Comparison of ENCODE assay signal across 8 cellular contexts in genomic region chr1:32361674-32362473, GRCh38. TPM values are rescaled to one million over a fixed set of nuclear protein-coding genes. Genes with fewer than 3 reads are reported as not detected.
DNase-seq lines count a peak whose midpoint lies in the region; ATAC-seq and TF ChIP-seq lines count a peak whose summit lies in the region.

No MANE protein-coding gene starts in this region.

- peaks cover 32% of the 10 kb centered on the region for H3K36me3 Mint-ChIP-seq in effector memory CD8-positive, alpha-beta T cell (ENCODE audit: insufficient read depth)
- H3K36me3 Mint-ChIP-seq in stimulated activated naive B cell treated with anti-CD40 and anti-IgM and Interleukin-4, amounts not matched to agents 10 μg/mL and 1 μg/mL and 100 μg/mL, for 72 hours = peaks cover 16 to 40% of the 10 kb centered on the region in 2 donors

- peaks cover 0 to 9% of the 10 kb centered on the region in 2 donors for H3K27me3 Mint-ChIP-seq in effector memory CD8-positive, alpha-beta T cell
- peaks cover 0 to 5% of the 10 kb centered on the region in 2 donors for H3K27me3 Mint-ChIP-seq in stimulated activated naive B cell treated with anti-CD40 and anti-IgM and Interleukin-4, amounts not matched to agents 10 μg/mL and 1 μg/mL and 100 μg/mL, for 72 hours

- no peaks in the 10 kb centered on the region for H3K9me3 Mint-ChIP-seq in effector memory CD8-positive, alpha-beta T cell
- no peaks in the 10 kb centered on the region for H3K9me3 Mint-ChIP-seq in stimulated activated naive B cell treated with anti-CD40 and anti-IgM and Interleukin-4, amounts not matched to agents 10 μg/mL and 1 μg/mL and 100 μg/mL, for 72 hours

- no peak overlapping the region for H3K27ac ChIP-seq in SK-N-SH (ENCODE audit: low read depth in 2 of 2, low read length in 1 of 2)
- peak overlapping the region; percentile 39 for H3K27ac ChIP-seq in lower lobe of right lung

- H3K36me3 ChIP-seq in ES-I3 (ENCODE audit: insufficient read depth, low read length) = no peaks in the 10 kb centered on the region
- peaks cover 0 to 32% of the 10 kb centered on the region in 2 experiments for H3K36me3 ChIP-seq in SK-N-SH (replicated peaks in 1 of 2; ENCODE audit: control insufficient read depth in 1 of 2, insufficient read depth in 2 of 2, low read length in 1 of 2)
- peaks cover 30% of the 10 kb centered on the region for H3K36me3 ChIP-seq in lower lobe of right lung

- no peaks in the 10 kb centered on the region for H3K9me2 ChIP-seq in SK-N-SH

- no peak overlapping the region for H3K4me3 ChIP-seq in SK-N-SH (ENCODE audit: low read depth in 2 of 2, low read length in 1 of 2)
- H3K4me3 ChIP-seq in lower lobe of right lung = peak overlapping the region; percentile 44

- no peaks in the 10 kb centered on the region for H4K20me1 ChIP-seq in SK-N-SH (ENCODE audit: insufficient read depth)

- H3K4me1 Mint-ChIP-seq in effector memory CD8-positive, alpha-beta T cell (ENCODE audit: low read depth in 2 of 2) = peaks cover 17 to 18% of the 10 kb centered on the region in 2 donors
- H3K4me1 Mint-ChIP-seq in stimulated activated naive B cell treated with anti-CD40 and anti-IgM and Interleukin-4, amounts not matched to agents 10 μg/mL and 1 μg/mL and 100 μg/mL, for 72 hours = peaks cover 26 to 54% of the 10 kb centered on the region in 2 donors

- TF ChIP-seq RAD21 in SK-N-SH (IDR thresholded peaks at IDR 0.05; ENCODE audit: low read length) = no peak

- TF ChIP-seq EP300 in SK-N-SH (IDR thresholded peaks at IDR 0.05; ENCODE audit: borderline replicate concordance in 1 of 2, low read depth in 1 of 2, low read length in 1 of 2) = no peak

- CTCF ChIA-PET in SK-N-SH (lab: Yijun Ruan, JAX) = interaction anchor here (0.8 kb wide), 1 partner anchor 8 kb away, joined by 4 read pairs; no protein-coding TSS in a partner anchor

- no peak for TF ChIP-seq CTCF in SK-N-SH (IDR thresholded peaks at IDR 0.05)
- peak; percentile 49 for TF ChIP-seq CTCF in lower lobe of right lung (IDR thresholded peaks at IDR 0.05)

- H3K79me2 ChIP-seq in SK-N-SH (ENCODE audit: insufficient read depth) = no peaks in the 10 kb centered on the region

- H3K27me3 ChIP-seq in SK-N-SH (ENCODE audit: insufficient read depth) (no peaks in the 10 kb centered on the region), lower lobe of right lung (ENCODE audit: low read depth) (no peaks in the 10 kb centered on the region)

- no peaks in the 10 kb centered on the region; the same call in 1 of the 2 replicates for H3K4me1 ChIP-seq in ES-I3 (ENCODE audit: insufficient read depth, low read length)
- no peaks in the 10 kb centered on the region; a peak in 1 of 4 replicates for H3K4me1 ChIP-seq in SK-N-SH (ENCODE audit: control insufficient read depth in 1 of 2, insufficient read depth in 2 of 2, low read depth in 1 of 2, low read length in 1 of 2)
- peaks cover 15% of the 10 kb centered on the region for H3K4me1 ChIP-seq in lower lobe of right lung

- peak; percentile 63 for DNase-seq in SK-N-SH
- DNase-seq in effector memory CD8-positive, alpha-beta T cell = no peak
- peak; percentile 57 for DNase-seq in lower lobe of right lung
- DNase-seq in stimulated activated naive B cell treated with anti-CD40 and anti-IgM and Interleukin-4, amounts not matched to agents 10 μg/mL and 1 μg/mL and 100 μg/mL, for 72 hours = peak; percentile 19
- DNase-seq in H4 (ENCODE audit: low spot score) = no peak
- DNase-seq in NCI-H1436 (lab: John Stamatoyannopoulos, UW) = no peak

- ATAC-seq in effector memory CD8-positive, alpha-beta T cell (replicated peaks) = peak; percentile 54
- ATAC-seq in lower lobe of right lung (peak; percentile 72 to 76), GM21381 (IDR thresholded peaks at IDR 0.05; ENCODE audit: unreplicated experiment) (no peak)
- ATAC-seq in stimulated activated naive B cell treated with anti-CD40 and anti-IgM and Interleukin-4, amounts not matched to agents 10 μg/mL and 1 μg/mL and 100 μg/mL, for 72 hours (replicated peaks) = peak; percentile 46 to 63

- no peaks in the 10 kb centered on the region; the same call in 1 of the 2 replicates for H3K9me3 ChIP-seq in ES-I3 (ENCODE audit: control insufficient read depth, insufficient read depth, low read length)
- H3K9me3 ChIP-seq in SK-N-SH = no peaks in the 10 kb centered on the region
- H3K9me3 ChIP-seq in lower lobe of right lung = no peaks in the 10 kb centered on the region

- H3K4me3 Mint-ChIP-seq in effector memory CD8-positive, alpha-beta T cell = peak overlapping the region; percentile 9 to 50
- H3K4me3 Mint-ChIP-seq in stimulated activated naive B cell treated with anti-CD40 and anti-IgM and Interleukin-4, amounts not matched to agents 10 μg/mL and 1 μg/mL and 100 μg/mL, for 72 hours = peak overlapping the region; percentile 59 to 73

- POLR2A ChIA-PET in SK-N-SH (lab: Yijun Ruan, JAX) = no interaction called here

- 56% methylated on average over 38 of the region's 91 CpGs for WGBS in SK-N-SH (ENCODE audit: low lambda C conversion rate)

- no peak overlapping the region for H2AFZ ChIP-seq in SK-N-SH (ENCODE audit: low read depth)

- H3K9ac ChIP-seq in ES-I3 (ENCODE audit: low read depth, low read length) (peak overlapping the region; percentile 52), SK-N-SH (no peak overlapping the region)

- intact Hi-C loops in lower lobe of right lung (cut with DNase I) = no loop called here

- peak overlapping the region in 1 of 2 donors; percentile 55 for H3K27ac Mint-ChIP-seq in effector memory CD8-positive, alpha-beta T cell
- peak overlapping the region; percentile 87 for H3K27ac Mint-ChIP-seq in stimulated activated naive B cell treated with anti-CD40 and anti-IgM and Interleukin-4, amounts not matched to agents 10 μg/mL and 1 μg/mL and 100 μg/mL, for 72 hours

- no peak overlapping the region for H3K4me2 ChIP-seq in SK-N-SH

- H3F3A ChIP-seq in SK-N-SH (replicated peaks; ENCODE audit: insufficient read depth) = peaks cover 10% of the 10 kb centered on the region

TF ChIP-seq in SK-N-SH, 30 proteins besides CTCF, POLR2A, EP300 and RAD21:
- TF ChIP-seq GATA2 (CRISPR knock-in tag; IDR thresholded peaks at IDR 0.05) = no peak
TF ChIP-seq in SK-N-SH: peak in this region for 0.

RNA-seq across cellular contexts. Expression of gene FAM229A, which starts 0.4 kb away (rescaled TPM):
- polyA plus RNA-seq in SK-N-SH (2012; rRNA removed) = 8.0 and 10.0 TPM in 2 replicates
- polyA plus RNA-seq in SK-N-SH (2012; cell fraction: cytosol; rRNA removed) = 0.63 and 1.8 TPM in 2 replicates
- polyA plus RNA-seq in SK-N-SH (2012; cell fraction: nucleus; rRNA removed) = 114 and 147 TPM in 2 replicates
- 9.7 TPM for total RNA-seq in lower lobe of right lung
- total RNA-seq in H4 (2014; rRNA removed; shearing (Covaris generic)) = 0.12 and 0.16 TPM in 2 replicates

RNA-seq across cellular contexts. Expression of gene TSSK3, which starts 0.5 kb away (rescaled TPM):
- polyA plus RNA-seq in SK-N-SH (2012; rRNA removed) = 0.28 and 0.86 TPM in 2 replicates
- polyA plus RNA-seq in SK-N-SH (2012; cell fraction: cytosol; rRNA removed) = 0.20 and 0.21 TPM in 2 replicates
- 5.2 and 5.6 TPM in 2 replicates for polyA plus RNA-seq in SK-N-SH (2012; cell fraction: nucleus; rRNA removed)
- 2.1 TPM for total RNA-seq in lower lobe of right lung
- 0.08 and 0.90 TPM in 2 replicates for total RNA-seq in H4 (2014; rRNA removed; shearing (Covaris generic))

RNA-seq across cellular contexts. Expression of gene MARCKSL1, which starts 25.8 kb away (rescaled TPM):
- 254 and 275 TPM in 2 replicates for polyA plus RNA-seq in SK-N-SH (2012; rRNA removed)
- polyA plus RNA-seq in SK-N-SH (2012; cell fraction: cytosol; rRNA removed) = 257 and 303 TPM in 2 replicates
- polyA plus RNA-seq in SK-N-SH (2012; cell fraction: nucleus; rRNA removed) = 94.4 and 121 TPM in 2 replicates
- total RNA-seq in lower lobe of right lung = 34.7 TPM
- total RNA-seq in H4 (2014; rRNA removed; shearing (Covaris generic)) = 102 and 133 TPM in 2 replicates

RNA-seq across cellular contexts. Expression of gene BSDC1, which starts 32.4 kb away (rescaled TPM):
- 51.0 and 65.7 TPM in 2 replicates for polyA plus RNA-seq in SK-N-SH (2012; rRNA removed)
- polyA plus RNA-seq in SK-N-SH (2012; cell fraction: cytosol; rRNA removed) = 37.8 and 46.0 TPM in 2 replicates
- polyA plus RNA-seq in SK-N-SH (2012; cell fraction: nucleus; rRNA removed) = 138 and 143 TPM in 2 replicates
- 63.2 TPM for total RNA-seq in lower lobe of right lung
- 47.0 and 47.5 TPM in 2 replicates for total RNA-seq in H4 (2014; rRNA removed; shearing (Covaris generic))

Comparison
In these comparisons a context has a peak if more than half of its experiments do, and no peak if none do; other contexts are left out.
1. DNase-seq: peak in SK-N-SH (single experiment), lower lobe of right lung (single experiment) and stimulated activated naive B cell treated with anti-CD40 and anti-IgM and Interleukin-4, amounts not matched to agents 10 μg/mL and 1 μg/mL and 100 μg/mL, for 72 hours (single experiment); none in effector memory CD8-positive, alpha-beta T cell (0 of 3), H4 (single experiment) and NCI-H1436 (single experiment).